Comparison of ENCODE assay signal across 1 cellular context in the genomic region with DNA sequence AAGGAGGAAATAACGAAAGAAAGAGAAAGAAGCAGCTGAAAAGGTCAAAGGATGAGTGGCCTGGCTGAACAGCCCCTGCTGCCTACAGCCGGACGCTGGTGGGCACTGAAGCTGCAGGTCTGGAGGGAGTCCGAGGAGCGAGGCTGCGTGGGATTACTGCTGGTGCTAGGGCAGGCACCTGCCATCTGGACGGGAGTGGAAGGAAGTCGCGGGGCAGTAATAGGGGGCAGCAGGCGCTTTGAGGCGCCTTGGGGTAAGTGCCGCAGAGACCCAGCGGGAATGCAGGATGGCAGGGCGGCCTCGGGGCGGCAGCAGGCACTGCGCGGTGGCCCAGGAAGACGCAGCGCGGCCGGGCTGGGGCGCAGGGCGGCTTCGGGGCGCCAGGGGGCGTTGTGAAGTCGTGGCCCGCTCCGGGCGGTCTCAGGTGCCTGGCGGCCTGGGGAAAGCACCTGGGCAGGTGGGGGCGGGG.
TF ChIP-seq lines count a peak whose summit lies in the region.

No MANE protein-coding gene starts in this region.

TF ChIP-seq in HepG2, 621 proteins besides CTCF, POLR2A, EP300 and RAD21 (continued from another document and continues in another):
- TF ChIP-seq ZNF598 (CRISPR knock-in tag; IDR thresholded peaks at IDR 0.05; ENCODE audit: borderline replicate concordance) = no peak
- TF ChIP-seq ZNF225 (CRISPR knock-in tag; IDR thresholded peaks at IDR 0.05) = 0 out of 2 replicates have a peak, but pooled peaks have one; percentile 50
- no peak for TF ChIP-seq SUZ12 (IDR thresholded peaks at IDR 0.05; ENCODE audit: low read depth, low read length)
- TF ChIP-seq, protein P1, sequence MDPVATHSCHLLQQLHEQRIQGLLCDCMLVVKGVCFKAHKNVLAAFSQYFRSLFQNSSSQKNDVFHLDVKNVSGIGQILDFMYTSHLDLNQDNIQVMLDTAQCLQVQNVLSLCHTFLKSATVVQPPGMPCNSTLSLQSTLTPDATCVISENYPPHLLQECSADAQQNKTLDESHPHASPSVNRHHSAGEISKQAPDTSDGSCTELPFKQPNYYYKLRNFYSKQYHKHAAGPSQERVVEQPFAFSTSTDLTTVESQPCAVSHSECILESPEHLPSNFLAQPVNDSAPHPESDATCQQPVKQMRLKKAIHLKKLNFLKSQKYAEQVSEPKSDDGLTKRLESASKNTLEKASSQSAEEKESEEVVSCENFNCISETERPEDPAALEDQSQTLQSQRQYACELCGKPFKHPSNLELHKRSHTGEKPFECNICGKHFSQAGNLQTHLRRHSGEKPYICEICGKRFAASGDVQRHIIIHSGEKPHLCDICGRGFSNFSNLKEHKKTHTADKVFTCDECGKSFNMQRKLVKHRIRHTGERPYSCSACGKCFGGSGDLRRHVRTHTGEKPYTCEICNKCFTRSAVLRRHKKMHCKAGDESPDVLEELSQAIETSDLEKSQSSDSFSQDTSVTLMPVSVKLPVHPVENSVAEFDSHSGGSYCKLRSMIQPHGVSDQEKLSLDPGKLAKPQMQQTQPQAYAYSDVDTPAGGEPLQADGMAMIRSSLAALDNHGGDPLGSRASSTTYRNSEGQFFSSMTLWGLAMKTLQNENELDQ (CRISPR knock-in tag; IDR thresholded peaks at IDR 0.05; ENCODE audit: borderline replicate concordance) = no peak
- TF ChIP-seq CHD2 (IDR thresholded peaks at IDR 0.05; ENCODE audit: low read depth, low read length) = no peak
- TF ChIP-seq ZNF660 (CRISPR knock-in tag; IDR thresholded peaks at IDR 0.05; ENCODE audit: borderline replicate concordance, low read depth) = no peak
- TF ChIP-seq YEATS4 (CRISPR knock-in tag; IDR thresholded peaks at IDR 0.05; ENCODE audit: borderline replicate concordance) = peak; percentile 23; the same call in 1 of the 2 replicates
- TF ChIP-seq ZNF549 (CRISPR knock-in tag; IDR thresholded peaks at IDR 0.05) = no peak
- peak; percentile 29; the same call in 1 of the 2 replicates for TF ChIP-seq FOXK1 (CRISPR knock-in tag; IDR thresholded peaks at IDR 0.05; ENCODE audit: borderline replicate concordance, low read depth)
- peak; percentile 57 for TF ChIP-seq ETV5 (CRISPR knock-in tag; IDR thresholded peaks at IDR 0.05; ENCODE audit: borderline replicate concordance)
- no peak for TF ChIP-seq PCBP2 (optimal IDR thresholded peaks at IDR 0.05; ENCODE audit: low read depth, low read length, poor library complexity, severe bottlenecking)
- TF ChIP-seq PRMT3 (CRISPR knock-in tag; IDR thresholded peaks at IDR 0.05; ENCODE audit: borderline replicate concordance, low read depth) = no peak
- peak; percentile 78; the same call in 1 of the 2 replicates for TF ChIP-seq ATF6 (CRISPR knock-in tag; conservative IDR thresholded peaks at IDR 0.05)
- 0 out of 2 replicates have a peak, but pooled peaks have one; percentile 23 for TF ChIP-seq HIC2 (CRISPR knock-in tag; IDR thresholded peaks at IDR 0.05; ENCODE audit: low read depth)
- no peak for TF ChIP-seq TAF15 (IDR thresholded peaks at IDR 0.05; ENCODE audit: low read depth, low read length, poor library complexity, severe bottlenecking)
- no peak for TF ChIP-seq HOXA7 (CRISPR knock-in tag; IDR thresholded peaks at IDR 0.05)
- TF ChIP-seq, protein P2, sequence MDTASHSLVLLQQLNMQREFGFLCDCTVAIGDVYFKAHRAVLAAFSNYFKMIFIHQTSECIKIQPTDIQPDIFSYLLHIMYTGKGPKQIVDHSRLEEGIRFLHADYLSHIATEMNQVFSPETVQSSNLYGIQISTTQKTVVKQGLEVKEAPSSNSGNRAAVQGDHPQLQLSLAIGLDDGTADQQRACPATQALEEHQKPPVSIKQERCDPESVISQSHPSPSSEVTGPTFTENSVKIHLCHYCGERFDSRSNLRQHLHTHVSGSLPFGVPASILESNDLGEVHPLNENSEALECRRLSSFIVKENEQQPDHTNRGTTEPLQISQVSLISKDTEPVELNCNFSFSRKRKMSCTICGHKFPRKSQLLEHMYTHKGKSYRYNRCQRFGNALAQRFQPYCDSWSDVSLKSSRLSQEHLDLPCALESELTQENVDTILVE (CRISPR knock-in tag; IDR thresholded peaks at IDR 0.05) = no peak; the same call in 1 of the 2 replicates
- TF ChIP-seq ZNF12 (CRISPR knock-in tag; IDR thresholded peaks at IDR 0.05) = no peak
- TF ChIP-seq SMAD3 (CRISPR knock-in tag; IDR thresholded peaks at IDR 0.05) = 0 out of 2 replicates have a peak, but pooled peaks have one; percentile 45
- TF ChIP-seq ZNF407 (CRISPR knock-in tag; IDR thresholded peaks at IDR 0.05; ENCODE audit: not compliant biosample characterization) = no peak
- no peak for TF ChIP-seq ZNF761 (CRISPR knock-in tag; conservative IDR thresholded peaks at IDR 0.05)
- no peak for TF ChIP-seq GFI1 (CRISPR knock-in tag; IDR thresholded peaks at IDR 0.05; ENCODE audit: borderline replicate concordance)
- TF ChIP-seq RORA (CRISPR knock-in tag; IDR thresholded peaks at IDR 0.05) = no peak
- TF ChIP-seq, protein P3, sequence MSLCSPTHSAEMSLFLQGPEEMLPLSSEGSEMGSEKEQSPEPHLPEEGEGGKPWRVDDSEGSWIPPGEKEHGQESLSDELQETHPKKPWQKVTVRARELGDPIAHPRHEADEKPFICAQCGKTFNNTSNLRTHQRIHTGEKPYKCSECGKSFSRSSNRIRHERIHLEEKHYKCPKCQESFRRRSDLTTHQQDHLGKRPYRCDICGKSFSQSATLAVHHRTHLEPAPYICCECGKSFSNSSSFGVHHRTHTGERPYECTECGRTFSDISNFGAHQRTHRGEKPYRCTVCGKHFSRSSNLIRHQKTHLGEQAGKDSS (CRISPR knock-in tag; IDR thresholded peaks at IDR 0.05; ENCODE audit: borderline replicate concordance, low read depth) = peak; percentile 93
- peak; percentile 57; the same call in 1 of the 2 replicates for TF ChIP-seq E2F5 (CRISPR knock-in tag; conservative IDR thresholded peaks at IDR 0.05)
- TF ChIP-seq, protein P4, sequence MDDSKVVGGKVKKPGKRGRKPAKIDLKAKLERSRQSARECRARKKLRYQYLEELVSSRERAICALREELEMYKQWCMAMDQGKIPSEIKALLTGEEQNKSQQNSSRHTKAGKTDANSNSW (CRISPR knock-in tag; IDR thresholded peaks at IDR 0.05; ENCODE audit: borderline replicate concordance) = no peak
- TF ChIP-seq CBX5 (CRISPR knock-in tag; IDR thresholded peaks at IDR 0.05; ENCODE audit: borderline replicate concordance) = peak; percentile 64; the same call in 1 of the 2 replicates
- TF ChIP-seq ZNF562 (CRISPR knock-in tag; IDR thresholded peaks at IDR 0.05; ENCODE audit: borderline replicate concordance) = no peak
- peak; percentile 44; the same call in 1 of the 2 replicates for TF ChIP-seq BCL6 (CRISPR knock-in tag; IDR thresholded peaks at IDR 0.05)
- no peak; the same call in 1 of the 2 replicates for TF ChIP-seq BCL3 (CRISPR knock-in tag; IDR thresholded peaks at IDR 0.05)
- no peak for TF ChIP-seq ZFP1 (CRISPR knock-in tag; IDR thresholded peaks at IDR 0.05)
- TF ChIP-seq PITX1 (CRISPR knock-in tag; IDR thresholded peaks at IDR 0.05) = no peak
- TF ChIP-seq, protein P5, sequence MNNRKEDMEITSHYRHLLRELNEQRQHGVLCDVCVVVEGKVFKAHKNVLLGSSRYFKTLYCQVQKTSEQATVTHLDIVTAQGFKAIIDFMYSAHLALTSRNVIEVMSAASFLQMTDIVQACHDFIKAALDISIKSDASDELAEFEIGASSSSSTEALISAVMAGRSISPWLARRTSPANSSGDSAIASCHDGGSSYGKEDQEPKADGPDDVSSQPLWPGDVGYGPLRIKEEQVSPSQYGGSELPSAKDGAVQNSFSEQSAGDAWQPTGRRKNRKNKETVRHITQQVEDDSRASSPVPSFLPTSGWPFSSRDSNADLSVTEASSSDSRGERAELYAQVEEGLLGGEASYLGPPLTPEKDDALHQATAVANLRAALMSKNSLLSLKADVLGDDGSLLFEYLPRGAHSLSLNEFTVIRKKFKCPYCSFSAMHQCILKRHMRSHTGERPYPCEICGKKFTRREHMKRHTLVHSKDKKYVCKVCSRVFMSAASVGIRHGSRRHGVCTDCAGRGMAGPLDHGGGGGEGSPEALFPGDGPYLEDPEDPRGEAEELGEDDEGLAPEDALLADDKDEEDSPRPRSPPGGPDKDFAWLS (CRISPR knock-in tag; IDR thresholded peaks at IDR 0.05; ENCODE audit: borderline replicate concordance) = no peak
- TF ChIP-seq SIX4 (CRISPR knock-in tag; IDR thresholded peaks at IDR 0.05) = 0 out of 2 replicates have a peak, but pooled peaks have one; percentile 33
